Comparison of ENCODE assay signal across 1 cellular context in genomic region chr5:122478741-122479459, GRCh38.
TF ChIP-seq lines count a peak whose summit lies in the region.

No MANE protein-coding gene starts in this region.

TF ChIP-seq in HEK293, 187 proteins besides CTCF, POLR2A, EP300 and RAD21 (continued from another document):
- TF ChIP-seq ZNF398 (tag by site-specific recombination; IDR thresholded peaks at IDR 0.05) (no peak), MZF1 (tag by site-specific recombination; IDR thresholded peaks at IDR 0.05; ENCODE audit: borderline replicate concordance) (0 out of 2 replicates have a peak, but pooled peaks have one; percentile 53), ZNF416 (tag by site-specific recombination; IDR thresholded peaks at IDR 0.05) (no peak), ZNF707 (tag by site-specific recombination; IDR thresholded peaks at IDR 0.05) (no peak), OSR2 (tag by site-specific recombination; IDR thresholded peaks at IDR 0.05) (peak; percentile 76), ZNF18 (tag by site-specific recombination; IDR thresholded peaks at IDR 0.05) (peak; percentile 56; the same call in 1 of the 2 replicates), ZNF596 (tag by site-specific recombination; IDR thresholded peaks at IDR 0.05) (peak; percentile 26; the same call in 1 of the 2 replicates), SCRT1 (tag by site-specific recombination; IDR thresholded peaks at IDR 0.05; ENCODE audit: borderline replicate concordance) (peak; percentile 41; the same call in 1 of the 2 replicates), ZBTB17 (tag by site-specific recombination; IDR thresholded peaks at IDR 0.05) (peak; percentile 58; the same call in 1 of the 2 replicates), ZNF658 (tag by site-specific recombination; IDR thresholded peaks at IDR 0.05) (no peak), PRDM4 (tag by site-specific recombination; IDR thresholded peaks at IDR 0.05) (peak; percentile 75), IKZF3 (tag by site-specific recombination; IDR thresholded peaks at IDR 0.05) (peak; percentile 75), ZNF692 (tag by site-specific recombination; IDR thresholded peaks at IDR 0.05) (peak; percentile 42; the same call in 1 of the 2 replicates), TCF7L2 (IDR thresholded peaks at IDR 0.05; ENCODE audit: borderline replicate concordance, low read depth, low read length) (peak; percentile 89), ZNF610 (tag by site-specific recombination; IDR thresholded peaks at IDR 0.05; ENCODE audit: borderline replicate concordance) (peak; percentile 71; the same call in 1 of the 2 replicates), ZXDB (tag by site-specific recombination; IDR thresholded peaks at IDR 0.05) (peak; percentile 71), ZNF157 (tag by site-specific recombination; IDR thresholded peaks at IDR 0.05) (no peak), ZBTB8A (tag by site-specific recombination; IDR thresholded peaks at IDR 0.05) (peak; percentile 60), ZNF621 (tag by site-specific recombination; IDR thresholded peaks at IDR 0.05) (no peak), ZNF843 (tag by site-specific recombination; IDR thresholded peaks at IDR 0.05) (peak; percentile 87), GLIS2 (tag by site-specific recombination; IDR thresholded peaks at IDR 0.05) (no peak), ZNF677 (tag by site-specific recombination; IDR thresholded peaks at IDR 0.05) (no peak), PRDM6 (tag by site-specific recombination; IDR thresholded peaks at IDR 0.05) (peak; percentile 97), ZNF404 (tag by site-specific recombination; IDR thresholded peaks at IDR 0.05) (no peak), ZBTB44 (tag by site-specific recombination; IDR thresholded peaks at IDR 0.05) (peak; percentile 99), ZNF561 (tag by site-specific recombination; IDR thresholded peaks at IDR 0.05; ENCODE audit: borderline replicate concordance) (peak; percentile 33; the same call in 1 of the 2 replicates), ZBTB20 (tag by site-specific recombination; IDR thresholded peaks at IDR 0.05) (peak; percentile 72; the same call in 1 of the 2 replicates), ZNF302 (tag by site-specific recombination; IDR thresholded peaks at IDR 0.05; ENCODE audit: low read depth) (peak; percentile 18; the same call in 1 of the 2 replicates), WT1 (tag by site-specific recombination; IDR thresholded peaks at IDR 0.05) (peak; percentile 63), SP7 (tag by site-specific recombination; IDR thresholded peaks at IDR 0.05) (0 out of 2 replicates have a peak, but pooled peaks have one; percentile 29), ZNF76 (tag by site-specific recombination; IDR thresholded peaks at IDR 0.05; ENCODE audit: borderline replicate concordance, low read depth) (no peak), ZIC2 (tag by site-specific recombination; IDR thresholded peaks at IDR 0.05) (no peak), ZNF169 (tag by site-specific recombination; IDR thresholded peaks at IDR 0.05) (no peak), ZNF24 (tag by site-specific recombination; IDR thresholded peaks at IDR 0.05) (0 out of 2 replicates have a peak, but pooled peaks have one; percentile 34), BCL11B (tag by site-specific recombination; IDR thresholded peaks at IDR 0.05; ENCODE audit: low read depth) (peak; percentile 53; the same call in 1 of the 2 replicates), ZNF580 (tag by site-specific recombination; IDR thresholded peaks at IDR 0.05) (peak; percentile 80), ZNF510 (tag by site-specific recombination; IDR thresholded peaks at IDR 0.05; ENCODE audit: insufficient replicate concordance) (no peak), TSHZ1 (tag by site-specific recombination; IDR thresholded peaks at IDR 0.05; ENCODE audit: borderline replicate concordance) (0 out of 2 replicates have a peak, but pooled peaks have one; percentile 45)
